In the genomic region with DNA sequence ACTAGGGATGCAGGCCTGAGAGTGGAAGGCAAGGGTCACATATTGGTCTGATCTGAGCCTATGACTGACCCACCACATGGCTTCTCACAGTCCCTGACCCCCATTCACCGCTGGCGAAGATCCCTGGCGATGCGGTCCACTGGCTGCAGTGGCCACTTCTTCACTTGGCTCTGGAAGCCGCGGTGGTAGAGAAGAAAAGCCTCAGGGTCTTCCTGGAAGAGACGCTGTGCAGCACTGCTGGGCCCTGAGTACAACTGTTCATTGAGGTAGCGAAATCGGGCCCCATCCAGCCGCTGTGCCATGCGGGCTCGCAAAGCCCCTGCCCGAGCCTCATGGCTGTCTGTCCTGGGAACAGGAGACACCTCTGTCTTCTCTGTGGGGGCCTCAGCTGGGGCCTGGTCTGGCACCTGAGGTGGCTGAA, we compare ENCODE assay signal across 1 cellular context.
TF ChIP-seq lines count a peak whose summit lies in the region.

No MANE protein-coding gene starts in this region.

TF ChIP-seq in K562, 482 proteins besides CTCF, POLR2A, EP300 and RAD21:
- TF ChIP-seq RBFOX2 (IDR thresholded peaks at IDR 0.05; ENCODE audit: low read depth, low read length): peak; percentile 58
- TF ChIP-seq MCM3 (IDR thresholded peaks at IDR 0.05): no peak
- no peak for TF ChIP-seq ZNF311 (CRISPR knock-in tag; IDR thresholded peaks at IDR 0.05)
- TF ChIP-seq POLR2G (IDR thresholded peaks at IDR 0.05; ENCODE audit: low read depth, low read length): peak; percentile 36; the same call in 1 of the 2 replicates
